Comparison of ENCODE assay signal across 1 cellular context in the genomic region with DNA sequence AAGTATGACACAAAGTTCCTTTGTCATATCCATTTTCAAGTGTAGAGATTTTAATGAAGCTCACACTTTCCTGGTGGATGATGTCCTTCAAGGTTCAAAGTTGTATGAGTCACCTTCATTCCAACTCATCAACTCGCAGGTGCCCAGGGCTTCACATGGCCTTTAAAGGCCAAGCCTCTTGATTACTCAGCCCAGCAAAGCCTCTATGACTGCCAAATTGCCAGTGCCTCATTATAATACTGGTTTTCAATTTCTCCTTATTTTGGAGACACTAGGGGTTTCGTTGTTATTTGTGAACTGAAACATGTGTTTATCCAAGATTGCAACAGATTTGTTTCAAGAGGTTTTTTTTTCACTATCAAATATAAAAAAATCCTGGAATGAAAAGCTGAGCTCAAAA.
TF ChIP-seq lines count a peak whose summit lies in the region.

No MANE protein-coding gene starts in this region.

TF ChIP-seq in GM23338, 12 proteins besides CTCF, POLR2A, EP300 and RAD21 (continued from another document):
- TF ChIP-seq, protein P1, sequence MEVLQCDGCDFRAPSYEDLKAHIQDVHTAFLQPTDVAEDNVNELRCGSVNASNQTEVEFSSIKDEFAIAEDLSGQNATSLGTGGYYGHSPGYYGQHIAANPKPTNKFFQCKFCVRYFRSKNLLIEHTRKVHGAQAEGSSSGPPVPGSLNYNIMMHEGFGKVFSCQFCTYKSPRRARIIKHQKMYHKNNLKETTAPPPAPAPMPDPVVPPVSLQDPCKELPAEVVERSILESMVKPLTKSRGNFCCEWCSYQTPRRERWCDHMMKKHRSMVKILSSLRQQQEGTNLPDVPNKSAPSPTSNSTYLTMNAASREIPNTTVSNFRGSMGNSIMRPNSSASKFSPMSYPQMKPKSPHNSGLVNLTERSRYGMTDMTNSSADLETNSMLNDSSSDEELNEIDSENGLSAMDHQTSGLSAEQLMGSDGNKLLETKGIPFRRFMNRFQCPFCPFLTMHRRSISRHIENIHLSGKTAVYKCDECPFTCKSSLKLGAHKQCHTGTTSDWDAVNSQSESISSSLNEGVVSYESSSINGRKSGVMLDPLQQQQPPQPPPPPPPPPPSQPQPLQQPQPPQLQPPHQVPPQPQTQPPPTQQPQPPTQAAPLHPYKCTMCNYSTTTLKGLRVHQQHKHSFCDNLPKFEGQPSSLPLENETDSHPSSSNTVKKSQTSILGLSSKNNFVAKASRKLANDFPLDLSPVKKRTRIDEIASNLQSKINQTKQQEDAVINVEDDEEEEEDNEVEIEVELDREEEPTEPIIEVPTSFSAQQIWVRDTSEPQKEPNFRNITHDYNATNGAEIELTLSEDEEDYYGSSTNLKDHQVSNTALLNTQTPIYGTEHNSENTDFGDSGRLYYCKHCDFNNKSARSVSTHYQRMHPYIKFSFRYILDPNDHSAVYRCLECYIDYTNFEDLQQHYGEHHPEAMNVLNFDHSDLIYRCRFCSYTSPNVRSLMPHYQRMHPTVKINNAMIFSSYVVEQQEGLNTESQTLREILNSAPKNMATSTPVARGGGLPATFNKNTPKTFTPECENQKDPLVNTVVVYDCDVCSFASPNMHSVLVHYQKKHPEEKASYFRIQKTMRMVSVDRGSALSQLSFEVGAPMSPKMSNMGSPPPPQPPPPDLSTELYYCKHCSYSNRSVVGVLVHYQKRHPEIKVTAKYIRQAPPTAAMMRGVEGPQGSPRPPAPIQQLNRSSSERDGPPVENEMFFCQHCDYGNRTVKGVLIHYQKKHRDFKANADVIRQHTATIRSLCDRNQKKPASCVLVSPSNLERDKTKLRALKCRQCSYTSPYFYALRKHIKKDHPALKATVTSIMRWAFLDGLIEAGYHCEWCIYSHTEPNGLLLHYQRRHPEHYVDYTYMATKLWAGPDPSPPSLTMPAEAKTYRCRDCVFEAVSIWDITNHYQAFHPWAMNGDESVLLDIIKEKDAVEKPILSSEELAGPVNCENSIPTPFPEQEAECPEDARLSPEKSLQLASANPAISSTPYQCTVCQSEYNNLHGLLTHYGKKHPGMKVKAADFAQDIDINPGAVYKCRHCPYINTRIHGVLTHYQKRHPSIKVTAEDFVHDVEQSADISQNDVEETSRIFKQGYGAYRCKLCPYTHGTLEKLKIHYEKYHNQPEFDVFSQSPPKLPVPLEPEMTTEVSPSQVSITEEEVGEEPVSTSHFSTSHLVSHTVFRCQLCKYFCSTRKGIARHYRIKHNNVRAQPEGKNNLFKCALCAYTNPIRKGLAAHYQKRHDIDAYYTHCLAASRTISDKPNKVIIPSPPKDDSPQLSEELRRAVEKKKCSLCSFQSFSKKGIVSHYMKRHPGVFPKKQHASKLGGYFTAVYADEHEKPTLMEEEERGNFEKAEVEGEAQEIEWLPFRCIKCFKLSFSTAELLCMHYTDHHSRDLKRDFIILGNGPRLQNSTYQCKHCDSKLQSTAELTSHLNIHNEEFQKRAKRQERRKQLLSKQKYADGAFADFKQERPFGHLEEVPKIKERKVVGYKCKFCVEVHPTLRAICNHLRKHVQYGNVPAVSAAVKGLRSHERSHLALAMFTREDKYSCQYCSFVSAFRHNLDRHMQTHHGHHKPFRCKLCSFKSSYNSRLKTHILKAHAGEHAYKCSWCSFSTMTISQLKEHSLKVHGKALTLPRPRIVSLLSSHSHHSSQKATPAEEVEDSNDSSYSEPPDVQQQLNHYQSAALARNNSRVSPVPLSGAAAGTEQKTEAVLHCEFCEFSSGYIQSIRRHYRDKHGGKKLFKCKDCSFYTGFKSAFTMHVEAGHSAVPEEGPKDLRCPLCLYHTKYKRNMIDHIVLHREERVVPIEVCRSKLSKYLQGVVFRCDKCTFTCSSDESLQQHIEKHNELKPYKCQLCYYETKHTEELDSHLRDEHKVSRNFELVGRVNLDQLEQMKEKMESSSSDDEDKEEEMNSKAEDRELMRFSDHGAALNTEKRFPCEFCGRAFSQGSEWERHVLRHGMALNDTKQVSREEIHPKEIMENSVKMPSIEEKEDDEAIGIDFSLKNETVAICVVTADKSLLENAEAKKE (CRISPR knock-in tag; IDR thresholded peaks at IDR 0.05), result no peak
- TF ChIP-seq EZH2phosphoT487 (IDR thresholded peaks at IDR 0.05; ENCODE audit: unreplicated experiment), result no peak
- no peak for TF ChIP-seq STAT1 (IDR thresholded peaks at IDR 0.05; ENCODE audit: unreplicated experiment)
- TF ChIP-seq EZH2 (IDR thresholded peaks at IDR 0.05; ENCODE audit: low read depth, unreplicated experiment), result no peak
- TF ChIP-seq CREB1 (CRISPR knock-in tag; IDR thresholded peaks at IDR 0.05; ENCODE audit: low read depth), result no peak
- TF ChIP-seq POLR2AphosphoS5 (IDR thresholded peaks at IDR 0.05; ENCODE audit: low read depth), result no peak
TF ChIP-seq in GM23338: peak in this region for 0.
